ENCODE assay signal across 9 cellular contexts in genomic region chr15:91855684-91856553, GRCh38. TPM values are rescaled to one million over a fixed set of nuclear protein-coding genes. Genes with fewer than 3 reads are reported as not detected.
A peak's percentile ranks its signal among the peaks of the same experiment; 100 is the strongest.
DNase-seq lines count a peak whose midpoint lies in the region; ATAC-seq and TF ChIP-seq lines count a peak whose summit lies in the region.
"Had no signal": no experiment of that assay in that cellular context is flagged by ENCODE, and none has a peak within 500 bp of the region (broad histone marks: within the 10 kb centered on the region; RNA-seq: fewer than 3 reads in every experiment).

No MANE protein-coding gene starts in this region.

- peaks cover 70% of the 10 kb centered on the region for H3K4me1 Mint-ChIP-seq in activated CD4-positive, alpha-beta T cell treated with anti-CD3 and anti-CD28 coated beads for 36 hours
- peaks cover 41% of the 10 kb centered on the region for H3K4me1 Mint-ChIP-seq in type B pancreatic cell (ENCODE audit: unreplicated experiment)

- H3K36me3 Mint-ChIP-seq in activated CD4-positive, alpha-beta T cell treated with anti-CD3 and anti-CD28 coated beads for 36 hours (ENCODE audit: low read depth): no peaks in the 10 kb centered on the region
- no peaks in the 10 kb centered on the region for H3K36me3 Mint-ChIP-seq in type B pancreatic cell

- peak; percentile 41 for DNase-seq in activated CD4-positive, alpha-beta T cell treated with anti-CD3 and anti-CD28 coated beads for 36 hours
- DNase-seq in activated CD4-positive, alpha-beta T cell treated with anti-CD3 and anti-CD28 coated beads for 1 hour: no peak
- no peak for DNase-seq in LNCaP clone FGC (ENCODE audit: low read depth)
- DNase-seq in SHP77 treated with DMSO at 0.1 percent for 48 hours (lab: John Stamatoyannopoulos, UW): peak; percentile 61
- DNase-seq in germinal center (ENCODE audit: low spot score): peak; percentile 48
- DNase-seq in type B pancreatic cell (ENCODE audit: extremely low spot score, unreplicated experiment): no peak
- DNase-seq in pons (ENCODE audit: low spot score): no peak
- no peak for DNase-seq in AG08395 (ENCODE audit: low spot score)

- H3K4me3 ChIP-seq in LNCaP clone FGC (ENCODE audit: low read depth, low read length): no peak overlapping the region

- TF ChIP-seq CTCF in LNCaP clone FGC (IDR thresholded peaks at IDR 0.05; ENCODE audit: control insufficient read depth, extremely low read depth, insufficient read depth): peak; percentile 24; the same call in 1 of the 2 replicates
- TF ChIP-seq CTCF in type B pancreatic cell (conservative IDR thresholded peaks at IDR 0.05): peak; percentile 47

- no peak overlapping the region for H3K4me3 Mint-ChIP-seq in activated CD4-positive, alpha-beta T cell treated with anti-CD3 and anti-CD28 coated beads for 36 hours
- H3K4me3 Mint-ChIP-seq in type B pancreatic cell: peak overlapping the region; percentile 89

- peaks cover 3% of the 10 kb centered on the region for H3K27me3 Mint-ChIP-seq in activated CD4-positive, alpha-beta T cell treated with anti-CD3 and anti-CD28 coated beads for 36 hours
- peaks cover 17% of the 10 kb centered on the region for H3K27me3 Mint-ChIP-seq in type B pancreatic cell

- no peak for ATAC-seq in activated CD4-positive, alpha-beta T cell treated with anti-CD3 and anti-CD28 coated beads for 36 hours

- POLR2A ChIA-PET in activated CD4-positive, alpha-beta T cell treated with anti-CD3 and anti-CD28 coated beads for 36 hours (lab: Charles Lee): interaction anchor here (0.5 kb wide), 1 partner anchor 86 kb away, joined by 4 read pairs; no protein-coding TSS in a partner anchor

- CTCF ChIA-PET in activated CD4-positive, alpha-beta T cell treated with anti-CD3 and anti-CD28 coated beads for 36 hours (lab: Charles Lee): interaction anchor here (2.3 kb wide), 1 partner anchor 222 kb away, joined by 7 read pairs; no protein-coding TSS in a partner anchor

- intact Hi-C loops in activated CD4-positive, alpha-beta T cell treated with anti-CD3 and anti-CD28 coated beads for 36 hours (cut with DNase I, micrococcal nuclease): loop anchor here (2.0 to 10.0 kb wide), 7 partner anchors 87 to 1159 kb away; partner anchors contain the start of gene CHD2 (in 1 of the 2)

- H3K27ac Mint-ChIP-seq in activated CD4-positive, alpha-beta T cell treated with anti-CD3 and anti-CD28 coated beads for 36 hours: no peak overlapping the region
- peak overlapping the region; percentile 81 for H3K27ac Mint-ChIP-seq in type B pancreatic cell

- H3K9me3 Mint-ChIP-seq in activated CD4-positive, alpha-beta T cell treated with anti-CD3 and anti-CD28 coated beads for 36 hours (ENCODE audit: low read depth): no peaks in the 10 kb centered on the region
- H3K9me3 Mint-ChIP-seq in type B pancreatic cell: no peaks in the 10 kb centered on the region

RNA-seq across cellular contexts. Expression of gene SLCO3A1, which starts 2.4 kb away (rescaled TPM):
- total RNA-seq in activated CD4-positive, alpha-beta T cell treated with anti-CD3 and anti-CD28 coated beads for 36 hours: 1 to 10 TPM; 5.6 to 5.8 TPM
- total RNA-seq in type B pancreatic cell (ENCODE audit: low replicate concordance): 30.9 and 104 TPM in 2 replicates
- total RNA-seq: myocyte had no signal

Comparison
In these comparisons a context has a peak if more than half of its experiments do, and no peak if none do; other contexts are left out.
1. DNase-seq: peak in activated CD4-positive, alpha-beta T cell treated with anti-CD3 and anti-CD28 coated beads for 36 hours (single experiment), SHP77 treated with DMSO at 0.1 percent for 48 hours (single experiment) and germinal center (single experiment); none in activated CD4-positive, alpha-beta T cell treated with anti-CD3 and anti-CD28 coated beads for 1 hour (single experiment), LNCaP clone FGC (single experiment), type B pancreatic cell (single experiment), pons (single experiment) and AG08395 (single experiment).